Comparison of ENCODE assay signal across 8 cellular contexts in the genomic region with DNA sequence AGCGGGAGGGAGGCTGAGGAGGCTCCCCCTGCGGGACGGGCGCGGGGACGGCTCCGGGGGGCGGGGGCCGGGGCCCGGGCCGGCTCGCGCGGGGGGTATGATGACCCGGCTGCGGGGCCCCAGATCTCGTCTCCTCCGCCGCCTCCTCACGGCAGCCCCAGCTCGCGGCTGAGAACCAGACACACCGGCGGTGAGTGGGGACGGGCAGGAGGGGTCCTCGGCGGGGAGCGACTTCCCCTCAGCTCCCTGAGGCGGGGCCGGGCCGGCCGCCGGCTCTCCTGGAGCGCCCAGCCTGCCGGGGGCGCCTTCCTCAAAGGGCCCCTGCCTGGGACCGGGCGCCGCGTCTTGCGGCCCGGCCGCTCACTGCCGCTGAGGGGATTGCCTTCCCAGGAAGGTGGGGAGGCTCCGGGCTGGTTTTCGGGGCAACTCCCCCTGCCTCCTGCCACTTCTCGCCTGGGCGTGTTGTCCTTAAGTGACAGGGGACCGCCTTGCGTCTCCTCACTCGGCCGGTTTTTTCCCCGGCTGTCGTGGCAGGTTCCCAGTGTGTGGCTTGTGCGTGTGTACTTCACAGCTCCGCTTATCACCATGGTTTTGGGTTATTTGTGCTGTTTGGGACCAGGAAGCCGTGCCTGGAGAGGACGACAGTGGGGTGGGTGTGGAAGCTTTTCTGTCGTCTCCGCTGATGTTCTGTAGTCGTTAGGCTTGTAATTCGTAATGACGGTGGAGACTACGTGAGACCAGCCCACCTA.
A peak's percentile ranks its signal among the peaks of the same experiment; 100 is the strongest.
DNase-seq lines count a peak whose midpoint lies in the region; ATAC-seq, FAIRE-seq and TF ChIP-seq lines count a peak whose summit lies in the region.

No MANE protein-coding gene starts in this region.

- peak overlapping the region; percentile 66 for H3K9ac ChIP-seq in DND-41 (ENCODE audit: low read depth, low read length)

- H3K27ac ChIP-seq in DND-41 (ENCODE audit: low read length) = peak overlapping the region; percentile 86
- peak overlapping the region; percentile 90 for H3K27ac ChIP-seq in layer of hippocampus (ENCODE audit: low read depth, low read length)

- FAIRE-seq in HTR-8/SVneo (lab: Jason Lieb, UNC) = no peak

- DNase-seq in DND-41 (peak; percentile 48), HTR-8/SVneo (ENCODE audit: insufficient read length, low spot score) (peak; percentile 10), cardiac fibroblast (ENCODE audit: low read depth in 2 of 2) (peak; percentile 39 to 40), NCI-H1092 treated with DMSO at 0.1 percent for 48 hours (lab: John Stamatoyannopoulos, UW) (no peak)
- DNase-seq in activated CD4-positive, CD25-positive, alpha-beta regulatory T cell treated with anti-CD3 and anti-CD28 coated beads, Interleukin-2, amount 50 U/mL, for 16 hours (ENCODE audit: low read depth, low spot score) = peak; percentile 23
- peak; percentile 39 to 51 for DNase-seq in stimulated activated CD4-positive, alpha-beta T cell treated with anti-CD3 and anti-CD28 coated beads, Interleukin-2, amount 100 ng/mL, for 48 hours

- peak; percentile 29 for ATAC-seq in DND-41 (ENCODE audit: insufficient read depth, low read depth)
- peak; percentile 35 for ATAC-seq in GM21360 (IDR thresholded peaks at IDR 0.05; ENCODE audit: unreplicated experiment)

- TF ChIP-seq CTCF in DND-41 (IDR thresholded peaks at IDR 0.05; ENCODE audit: borderline replicate concordance, extremely low read depth, low read length, poor library complexity, severe bottlenecking) (peak; percentile 25), cardiac fibroblast (IDR thresholded peaks at IDR 0.05; ENCODE audit: low read depth, low read length) (no peak)

- H3K36me3 ChIP-seq in DND-41 (ENCODE audit: insufficient read depth, low read length) = peaks cover 13% of the 10 kb centered on the region; the same call in 1 of the 2 replicates

- H3K27me3 ChIP-seq in DND-41 (ENCODE audit: insufficient read depth, low read length, poor library complexity) = no peaks in the 10 kb centered on the region
- no peaks in the 10 kb centered on the region for H3K27me3 ChIP-seq in layer of hippocampus (ENCODE audit: control insufficient read depth, insufficient read depth, low read length)

- H3K9me3 ChIP-seq in DND-41 (ENCODE audit: insufficient read depth, low read length, severe bottlenecking) = no peaks in the 10 kb centered on the region

- peak overlapping the region; percentile 77 for H3K4me2 ChIP-seq in DND-41 (ENCODE audit: insufficient read depth, low read length)

- peak overlapping the region; percentile 33; the same call in 1 of the 2 replicates for H2AFZ ChIP-seq in DND-41 (ENCODE audit: low read depth, low read length)

- H3K4me3 ChIP-seq in DND-41 (ENCODE audit: low read depth in 1 of 2, low read length in 2 of 2) (peak overlapping the region; percentile 51 to 72), cardiac fibroblast (replicated peaks in 1 of 2; ENCODE audit: low read depth in 2 of 2, low read length in 2 of 2) (peak overlapping the region; percentile 88 to 89)

- H3K4me1 ChIP-seq in DND-41 (ENCODE audit: insufficient read depth, low read length) = peaks cover 52% of the 10 kb centered on the region

- H4K20me1 ChIP-seq in DND-41 (ENCODE audit: insufficient read depth, low read length) = peaks cover 25% of the 10 kb centered on the region

- peaks cover 64% of the 10 kb centered on the region for H3K79me2 ChIP-seq in DND-41 (ENCODE audit: insufficient read depth, low read length)
